Comparison of ENCODE assay signal across 1 cellular context in genomic region chr12:6323340-6323994, GRCh38.
TF ChIP-seq lines count a peak whose summit lies in the region.

No MANE protein-coding gene starts in this region.

TF ChIP-seq in K562, 482 proteins besides CTCF, POLR2A, EP300 and RAD21 (continued from another document and continues in another):
- TF ChIP-seq CUX1 (CRISPR knock-in tag; IDR thresholded peaks at IDR 0.05) (no peak), STAT5A (IDR thresholded peaks at IDR 0.05; ENCODE audit: borderline replicate concordance, low read length) (no peak), NR2C1 (IDR thresholded peaks at IDR 0.05) (no peak), NR2C1 (tag; IDR thresholded peaks at IDR 0.05) (no peak), ZNF174 (CRISPR knock-in tag; IDR thresholded peaks at IDR 0.05) (no peak), ZNF274 (IDR thresholded peaks at IDR 0.05; ENCODE audit: borderline replicate concordance, low read depth, low read length) (no peak), ZNF277 (CRISPR knock-in tag; IDR thresholded peaks at IDR 0.05; ENCODE audit: borderline replicate concordance) (no peak), PTTG1 (tag; IDR thresholded peaks at IDR 0.05; ENCODE audit: low read depth) (no peak), ZNF134 (CRISPR knock-in tag; conservative IDR thresholded peaks at IDR 0.05) (no peak), PML (IDR thresholded peaks at IDR 0.05; ENCODE audit: low read length) (no peak), SMARCC2 (IDR thresholded peaks at IDR 0.05; ENCODE audit: low read depth) (peak; percentile 83), TBP (optimal IDR thresholded peaks at IDR 0.05; ENCODE audit: low read depth, low read length) (no peak), PHF20 (IDR thresholded peaks at IDR 0.05; ENCODE audit: partially characterized antibody) (no peak), SMAD4 (CRISPR knock-in tag; conservative IDR thresholded peaks at IDR 0.05) (no peak), ARID1B (IDR thresholded peaks at IDR 0.05) (peak; percentile 67), STAT6 (CRISPR knock-in tag; IDR thresholded peaks at IDR 0.05) (no peak), ZBTB33 (CRISPR knock-in tag; IDR thresholded peaks at IDR 0.05) (no peak), BCOR (IDR thresholded peaks at IDR 0.05) (no peak), KHSRP (IDR thresholded peaks at IDR 0.05) (no peak), TFAM (CRISPR knock-in tag; conservative IDR thresholded peaks at IDR 0.05) (no peak), PATZ1 (CRISPR knock-in tag; IDR thresholded peaks at IDR 0.05; ENCODE audit: borderline replicate concordance) (no peak), KLF6 (CRISPR knock-in tag; IDR thresholded peaks at IDR 0.05; ENCODE audit: borderline replicate concordance) (no peak), MTA3 (IDR thresholded peaks at IDR 0.05; ENCODE audit: borderline replicate concordance) (0 out of 2 replicates have a peak, but pooled peaks have one; percentile 43), PKNOX1 (IDR thresholded peaks at IDR 0.05) (peak; percentile 52; the same call in 1 of the 2 replicates), OTX1 (CRISPR knock-in tag; IDR thresholded peaks at IDR 0.05) (no peak), ZNF24 (IDR thresholded peaks at IDR 0.05) (no peak), ZNF830 (CRISPR knock-in tag; IDR thresholded peaks at IDR 0.05) (no peak), IRF1 (CRISPR knock-in tag; IDR thresholded peaks at IDR 0.05; ENCODE audit: borderline replicate concordance) (no peak), TCFL5 (CRISPR knock-in tag; conservative IDR thresholded peaks at IDR 0.05) (no peak), HSF4 (CRISPR knock-in tag; IDR thresholded peaks at IDR 0.05; ENCODE audit: borderline replicate concordance) (no peak), DACH1 (IDR thresholded peaks at IDR 0.05; ENCODE audit: partially characterized antibody) (no peak), ZNF668 (CRISPR knock-in tag; IDR thresholded peaks at IDR 0.05) (no peak), CBX5 (IDR thresholded peaks at IDR 0.05; ENCODE audit: borderline replicate concordance, low read depth) (no peak), GTF2E2 (tag; IDR thresholded peaks at IDR 0.05) (no peak), NFRKB (IDR thresholded peaks at IDR 0.05; ENCODE audit: low read depth) (no peak), HEY1 (CRISPR knock-in tag; IDR thresholded peaks at IDR 0.05; ENCODE audit: borderline replicate concordance) (no peak), E4F1 (CRISPR knock-in tag; IDR thresholded peaks at IDR 0.05; ENCODE audit: borderline replicate concordance) (no peak), ZSCAN29 (IDR thresholded peaks at IDR 0.05) (no peak), UBTF (IDR thresholded peaks at IDR 0.05; ENCODE audit: borderline replicate concordance in 1 of 2, low read depth in 2 of 2, low read length in 2 of 2) (no peak)
- TF ChIP-seq, protein P1, sequence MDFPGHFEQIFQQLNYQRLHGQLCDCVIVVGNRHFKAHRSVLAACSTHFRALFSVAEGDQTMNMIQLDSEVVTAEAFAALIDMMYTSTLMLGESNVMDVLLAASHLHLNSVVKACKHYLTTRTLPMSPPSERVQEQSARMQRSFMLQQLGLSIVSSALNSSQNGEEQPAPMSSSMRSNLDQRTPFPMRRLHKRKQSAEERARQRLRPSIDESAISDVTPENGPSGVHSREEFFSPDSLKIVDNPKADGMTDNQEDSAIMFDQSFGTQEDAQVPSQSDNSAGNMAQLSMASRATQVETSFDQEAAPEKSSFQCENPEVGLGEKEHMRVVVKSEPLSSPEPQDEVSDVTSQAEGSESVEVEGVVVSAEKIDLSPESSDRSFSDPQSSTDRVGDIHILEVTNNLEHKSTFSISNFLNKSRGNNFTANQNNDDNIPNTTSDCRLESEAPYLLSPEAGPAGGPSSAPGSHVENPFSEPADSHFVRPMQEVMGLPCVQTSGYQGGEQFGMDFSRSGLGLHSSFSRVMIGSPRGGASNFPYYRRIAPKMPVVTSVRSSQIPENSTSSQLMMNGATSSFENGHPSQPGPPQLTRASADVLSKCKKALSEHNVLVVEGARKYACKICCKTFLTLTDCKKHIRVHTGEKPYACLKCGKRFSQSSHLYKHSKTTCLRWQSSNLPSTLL (IDR thresholded peaks at IDR 0.05), result no peak
